In genomic region chr10:79079490-79080355, GRCh38 we compare ENCODE assay signal across 8 cellular contexts. TPM values are rescaled to one million over a fixed set of nuclear protein-coding genes. Genes with fewer than 3 reads are reported as not detected.
DNase-seq lines count a peak whose midpoint lies in the region; ATAC-seq and TF ChIP-seq lines count a peak whose summit lies in the region.
"Had no signal": no experiment of that assay in that cellular context is flagged by ENCODE, and none has a peak within 500 bp of the region (broad histone marks: within the 10 kb centered on the region; RNA-seq: fewer than 3 reads in every experiment).

No MANE protein-coding gene starts in this region.

- H3K9me3 ChIP-seq in lower lobe of right lung (no peaks in the 10 kb centered on the region), upper lobe of left lung (no peaks in the 10 kb centered on the region)

- TF ChIP-seq POLR2A in upper lobe of left lung (IDR thresholded peaks at IDR 0.05), result no peak

- no peaks in the 10 kb centered on the region for H3K9me3 Mint-ChIP-seq in stimulated activated effector memory CD8-positive, alpha-beta T cell treated with anti-CD3 and anti-CD28 coated beads, Interleukin-12 subunit alpha, Interleukin-12 subunit beta, amount 100 ng/mL, for 72 hours
- H3K9me3 Mint-ChIP-seq: effector memory CD8-positive, alpha-beta T cell had no signal

- H3K4me1 Mint-ChIP-seq in stimulated activated effector memory CD8-positive, alpha-beta T cell treated with anti-CD3 and anti-CD28 coated beads, Interleukin-12 subunit alpha, Interleukin-12 subunit beta, amount 100 ng/mL, for 72 hours, result peaks cover 62% of the 10 kb centered on the region

- no peak overlapping the region for H3K4me3 Mint-ChIP-seq in stimulated activated effector memory CD8-positive, alpha-beta T cell treated with anti-CD3 and anti-CD28 coated beads, Interleukin-12 subunit alpha, Interleukin-12 subunit beta, amount 100 ng/mL, for 72 hours
- H3K4me3 Mint-ChIP-seq: effector memory CD8-positive, alpha-beta T cell had no signal

- TF ChIP-seq EP300 in upper lobe of left lung (IDR thresholded peaks at IDR 0.05), result no peak

- WGBS in upper lobe of left lung, 2 donors, result 48 to 58% methylated on average over 8 to 15 of the region's 15 CpGs

- H3K27me3 ChIP-seq in lower lobe of right lung (ENCODE audit: low read depth) (no peaks in the 10 kb centered on the region), upper lobe of left lung (no peaks in the 10 kb centered on the region)

- TF ChIP-seq CTCF in cardiac fibroblast (IDR thresholded peaks at IDR 0.05; ENCODE audit: low read depth, low read length) (no peak), lower lobe of right lung (IDR thresholded peaks at IDR 0.05) (no peak), upper lobe of left lung (IDR thresholded peaks at IDR 0.05) (no peak)

- H3K27ac ChIP-seq in lower lobe of right lung, result peak overlapping the region; percentile 80
- H3K27ac ChIP-seq in upper lobe of left lung, result peak overlapping the region; percentile 23 to 85 (median 68)

- no peaks in the 10 kb centered on the region for H3K36me3 ChIP-seq in lower lobe of right lung
- H3K36me3 ChIP-seq in upper lobe of left lung, result no peaks in the 10 kb centered on the region

- ATAC-seq in lower lobe of right lung, result peak; percentile 34 to 35
- peak; percentile 37 to 45 for ATAC-seq in upper lobe of left lung (ENCODE audit: low FRiP score in 2 of 2)
- no peak for ATAC-seq in stimulated activated effector memory CD8-positive, alpha-beta T cell treated with anti-CD3 and anti-CD28 coated beads, Interleukin-12 subunit alpha, Interleukin-12 subunit beta, amount 100 ng/mL, for 72 hours
- no peak for ATAC-seq in GM19452 (IDR thresholded peaks at IDR 0.05; ENCODE audit: unreplicated experiment)
- ATAC-seq: effector memory CD8-positive, alpha-beta T cell had no signal

- no peak overlapping the region for H3K27ac Mint-ChIP-seq in stimulated activated effector memory CD8-positive, alpha-beta T cell treated with anti-CD3 and anti-CD28 coated beads, Interleukin-12 subunit alpha, Interleukin-12 subunit beta, amount 100 ng/mL, for 72 hours

- DNase-seq in HT1080 (ENCODE audit: low read depth), result peak; percentile 80
- peak; percentile 35 to 65 for DNase-seq in cardiac fibroblast (ENCODE audit: low read depth in 2 of 2)
- DNase-seq in lower lobe of right lung, result peak; percentile 62
- DNase-seq in upper lobe of left lung, result peak in 1 of 2 donors; percentile 84
- DNase-seq in stimulated activated effector memory CD8-positive, alpha-beta T cell treated with anti-CD3 and anti-CD28 coated beads, Interleukin-12 subunit alpha, Interleukin-12 subunit beta, amount 100 ng/mL, for 72 hours (ENCODE audit: low spot score in 2 of 2), result no peak
- DNase-seq in DMS153 treated with DMSO at 0.1 percent for 48 hours (lab: John Stamatoyannopoulos, UW; ENCODE audit: unreplicated experiment), result no peak
- DNase-seq: effector memory CD8-positive, alpha-beta T cell had no signal

- H3K4me3 ChIP-seq in cardiac fibroblast (replicated peaks in 1 of 2; ENCODE audit: low read depth in 2 of 2, low read length in 2 of 2) (no peak overlapping the region), lower lobe of right lung (no peak overlapping the region), upper lobe of left lung (no peak overlapping the region)

- intact Hi-C loops in lower lobe of right lung (cut with DNase I), result no loop called here

- no peaks in the 10 kb centered on the region for H3K36me3 Mint-ChIP-seq in stimulated activated effector memory CD8-positive, alpha-beta T cell treated with anti-CD3 and anti-CD28 coated beads, Interleukin-12 subunit alpha, Interleukin-12 subunit beta, amount 100 ng/mL, for 72 hours

- H3K4me1 ChIP-seq in lower lobe of right lung, result peaks cover 100% of the 10 kb centered on the region
- peaks cover 96 to 100% (median 100%) of the 10 kb centered on the region in 4 donors for H3K4me1 ChIP-seq in upper lobe of left lung

RNA-seq across cellular contexts. Expression of gene ZMIZ1, which starts 11.0 kb away (rescaled TPM):
- total RNA-seq in HT1080 (2014; rRNA removed; shearing (Covaris generic)), result 17.7 and 22.8 TPM in 2 replicates
- polyA plus RNA-seq in HT1080 (2015; cell fraction: cytosol; rRNA removed), result 41.3 and 46.3 TPM in 2 replicates
- polyA plus RNA-seq in HT1080 (2015; cell fraction: nucleus; rRNA removed), result 65.3 and 69.6 TPM in 2 replicates
- total RNA-seq in lower lobe of right lung (102 TPM), upper lobe of left lung (10 to 100 TPM; 51.0 to 99.2 (median 91.8) TPM)

Comparison
In these comparisons a context has a peak if more than half of its experiments do, and no peak if none do; other contexts are left out.
1. DNase-seq: peak in HT1080 (single experiment), cardiac fibroblast (2 of 2) and lower lobe of right lung (single experiment); none in stimulated activated effector memory CD8-positive, alpha-beta T cell treated with anti-CD3 and anti-CD28 coated beads, Interleukin-12 subunit alpha, Interleukin-12 subunit beta, amount 100 ng/mL, for 72 hours (0 of 2) and DMS153 treated with DMSO at 0.1 percent for 48 hours (single experiment).
2. ATAC-seq: peak in lower lobe of right lung (2 of 2) and upper lobe of left lung (2 of 2); none in stimulated activated effector memory CD8-positive, alpha-beta T cell treated with anti-CD3 and anti-CD28 coated beads, Interleukin-12 subunit alpha, Interleukin-12 subunit beta, amount 100 ng/mL, for 72 hours (single experiment) and GM19452 (single experiment).